ENCODE assay signal across 1 cellular context in genomic region chr9:38309324-38310195, GRCh38.
TF ChIP-seq lines count a peak whose summit lies in the region.

No MANE protein-coding gene starts in this region.

TF ChIP-seq in HEK293, 187 proteins besides CTCF, POLR2A, EP300 and RAD21 (continued from another document):
- TF ChIP-seq ZBTB44 (tag by site-specific recombination; IDR thresholded peaks at IDR 0.05) (no peak), ZNF10 (tag by site-specific recombination; IDR thresholded peaks at IDR 0.05) (peak; percentile 70), SCRT1 (tag by site-specific recombination; IDR thresholded peaks at IDR 0.05; ENCODE audit: borderline replicate concordance) (no peak), ZNF362 (tag by site-specific recombination; IDR thresholded peaks at IDR 0.05) (no peak), ZNF645 (tag by site-specific recombination; IDR thresholded peaks at IDR 0.05) (no peak), ZBTB20 (tag by site-specific recombination; IDR thresholded peaks at IDR 0.05) (peak; percentile 35; the same call in 1 of the 2 replicates), ZNF2 (tag by site-specific recombination; IDR thresholded peaks at IDR 0.05) (no peak), GLIS1 (tag by site-specific recombination; IDR thresholded peaks at IDR 0.05) (peak; percentile 95), ZBTB21 (tag by site-specific recombination; IDR thresholded peaks at IDR 0.05) (no peak), ZBTB17 (tag by site-specific recombination; IDR thresholded peaks at IDR 0.05) (peak; percentile 79), ZBTB8A (tag by site-specific recombination; IDR thresholded peaks at IDR 0.05) (peak; percentile 25; the same call in 1 of the 2 replicates), ZNF768 (tag by site-specific recombination; IDR thresholded peaks at IDR 0.05) (no peak), ZNF624 (tag by site-specific recombination; IDR thresholded peaks at IDR 0.05) (no peak), ZNF341 (tag by site-specific recombination; IDR thresholded peaks at IDR 0.05; ENCODE audit: low read depth) (no peak), GFI1B (tag by site-specific recombination; IDR thresholded peaks at IDR 0.05) (no peak), ZNF707 (tag by site-specific recombination; IDR thresholded peaks at IDR 0.05) (no peak), ZNF600 (tag by site-specific recombination; IDR thresholded peaks at IDR 0.05) (no peak), ZNF202 (tag by site-specific recombination; IDR thresholded peaks at IDR 0.05; ENCODE audit: borderline replicate concordance) (no peak), ZNF148 (tag by site-specific recombination; IDR thresholded peaks at IDR 0.05; ENCODE audit: borderline replicate concordance) (no peak), ZNF133 (tag by site-specific recombination; IDR thresholded peaks at IDR 0.05) (no peak), PRDM10 (tag by site-specific recombination; IDR thresholded peaks at IDR 0.05) (peak; percentile 47), ZNF660 (tag by site-specific recombination; IDR thresholded peaks at IDR 0.05) (no peak), ZBTB26 (tag by site-specific recombination; optimal IDR thresholded peaks at IDR 0.05) (no peak), SP3 (tag by site-specific recombination; IDR thresholded peaks at IDR 0.05) (no peak)
